ENCODE assay signal across 12 cellular contexts in genomic region chr13:43924549-43925245, GRCh38. TPM values are rescaled to one million over a fixed set of nuclear protein-coding genes. Genes with fewer than 3 reads are reported as not detected.
DNase-seq lines count a peak whose midpoint lies in the region; ATAC-seq and TF ChIP-seq lines count a peak whose summit lies in the region.
"Had no signal": no experiment of that assay in that cellular context is flagged by ENCODE, and none has a peak within 500 bp of the region (broad histone marks: within the 10 kb centered on the region; RNA-seq: fewer than 3 reads in every experiment).

No MANE protein-coding gene starts in this region.

- H3K27me3 Mint-ChIP-seq in stimulated activated naive B cell treated with anti-CD40 and anti-IgM and Interleukin-4, amounts not matched to agents 10 μg/mL and 1 μg/mL and 100 μg/mL, for 72 hours: peaks cover 39 to 43% of the 10 kb centered on the region in 2 donors

- DNase-seq in stimulated activated naive B cell treated with anti-CD40 and anti-IgM and Interleukin-4, amounts not matched to agents 10 μg/mL and 1 μg/mL and 100 μg/mL, for 72 hours: no peak
- DNase-seq in NCI-H1436 treated with DMSO at 0.1 percent for 48 hours (lab: John Stamatoyannopoulos, UW): no peak
- DNase-seq in upper lobe of left lung: no peak
- no peak for DNase-seq in AML-193 (lab: John Stamatoyannopoulos, UW)
- DNase-seq: stimulated activated CD4-positive, alpha-beta T cell treated with anti-CD3 and anti-CD28 coated beads, Interleukin-12 subunit alpha, Interleukin-12 subunit beta, amount 100 ng/mL, for 4 hours; stimulated activated naive CD8-positive, alpha-beta T cell treated with anti-CD3 and anti-CD28 coated beads, Interleukin-15, Interleukin-2, amounts not matched to agents 100 U/mL and 50 U/mL, for 24 hours; T-helper 2 cell had no signal

- TF ChIP-seq CTCF in upper lobe of left lung (IDR thresholded peaks at IDR 0.05): no peak

- H3K4me1 ChIP-seq in upper lobe of left lung: no peaks in the 10 kb centered on the region
- H3K4me1 ChIP-seq: ascending aorta had no signal

- H3K36me3 Mint-ChIP-seq in stimulated activated naive B cell treated with anti-CD40 and anti-IgM and Interleukin-4, amounts not matched to agents 10 μg/mL and 1 μg/mL and 100 μg/mL, for 72 hours: no peaks in the 10 kb centered on the region
- H3K36me3 Mint-ChIP-seq: natural killer cell treated with Interleukin-12 subunit alpha and Interleukin-12 subunit beta and Interleukin-15 and Interleukin-18, amount 100 ng/mL, for 72 hours had no signal

- no peak overlapping the region for H3K4me3 Mint-ChIP-seq in stimulated activated naive B cell treated with anti-CD40 and anti-IgM and Interleukin-4, amounts not matched to agents 10 μg/mL and 1 μg/mL and 100 μg/mL, for 72 hours
- H3K4me3 Mint-ChIP-seq: natural killer cell treated with Interleukin-12 subunit alpha and Interleukin-12 subunit beta and Interleukin-15 and Interleukin-18, amount 100 ng/mL, for 72 hours had no signal

- no peak for TF ChIP-seq POLR2A in upper lobe of left lung (IDR thresholded peaks at IDR 0.05)

- TF ChIP-seq EP300 in upper lobe of left lung (IDR thresholded peaks at IDR 0.05): no peak

- no peaks in the 10 kb centered on the region for H3K27me3 ChIP-seq in upper lobe of left lung
- H3K27me3 ChIP-seq: ascending aorta had no signal

- H3K36me3 ChIP-seq in upper lobe of left lung: no peaks in the 10 kb centered on the region
- H3K36me3 ChIP-seq: ascending aorta had no signal

- ATAC-seq in GM19043 (IDR thresholded peaks at IDR 0.05; ENCODE audit: low read depth, unreplicated experiment): peak; percentile 96
- ATAC-seq in HG02642 (IDR thresholded peaks at IDR 0.05; ENCODE audit: poor library complexity, unreplicated experiment): peak; percentile 63
- peak; percentile 82 for ATAC-seq in HG03460 (IDR thresholded peaks at IDR 0.05; ENCODE audit: unreplicated experiment)
- peak; percentile 91 to 97 for ATAC-seq in stimulated activated naive B cell treated with anti-CD40 and anti-IgM and Interleukin-4, amounts not matched to agents 10 μg/mL and 1 μg/mL and 100 μg/mL, for 72 hours (replicated peaks)
- ATAC-seq in upper lobe of left lung (ENCODE audit: low FRiP score in 2 of 2): no peak
- ATAC-seq: natural killer cell treated with Interleukin-12 subunit alpha and Interleukin-12 subunit beta and Interleukin-15 and Interleukin-18, amount 100 ng/mL, for 72 hours; stimulated activated naive CD8-positive, alpha-beta T cell treated with anti-CD3 and anti-CD28 coated beads, Interleukin-15, Interleukin-2, amounts not matched to agents 100 U/mL and 50 U/mL, for 24 hours had no signal

- WGBS in upper lobe of left lung, 2 donors: 85 to 94% methylated on average over 5 of the region's 5 CpGs

- H3K4me1 Mint-ChIP-seq in stimulated activated naive B cell treated with anti-CD40 and anti-IgM and Interleukin-4, amounts not matched to agents 10 μg/mL and 1 μg/mL and 100 μg/mL, for 72 hours: peaks cover 6 to 12% of the 10 kb centered on the region in 2 donors

- H3K27ac ChIP-seq in upper lobe of left lung: no peak overlapping the region
- H3K27ac ChIP-seq: ascending aorta had no signal

- H3K4me3 ChIP-seq in upper lobe of left lung: no peak overlapping the region
- H3K4me3 ChIP-seq: ascending aorta had no signal

- no peaks in the 10 kb centered on the region for H3K9me3 ChIP-seq in upper lobe of left lung
- H3K9me3 ChIP-seq: ascending aorta had no signal

- no peak overlapping the region for H3K27ac Mint-ChIP-seq in stimulated activated naive B cell treated with anti-CD40 and anti-IgM and Interleukin-4, amounts not matched to agents 10 μg/mL and 1 μg/mL and 100 μg/mL, for 72 hours
- H3K27ac Mint-ChIP-seq: natural killer cell treated with Interleukin-12 subunit alpha and Interleukin-12 subunit beta and Interleukin-15 and Interleukin-18, amount 100 ng/mL, for 72 hours had no signal

- no peaks in the 10 kb centered on the region for H3K9me3 Mint-ChIP-seq in stimulated activated naive B cell treated with anti-CD40 and anti-IgM and Interleukin-4, amounts not matched to agents 10 μg/mL and 1 μg/mL and 100 μg/mL, for 72 hours
- H3K9me3 Mint-ChIP-seq: natural killer cell treated with Interleukin-12 subunit alpha and Interleukin-12 subunit beta and Interleukin-15 and Interleukin-18, amount 100 ng/mL, for 72 hours had no signal

RNA-seq across cellular contexts. Expression of gene LACC1, which starts 45.0 kb away (rescaled TPM):
- 10 to 100 TPM in 4 of 6 donors, 1 to 10 TPM in 2; 1.6 to 18.9 (median 13.8) TPM for total RNA-seq in upper lobe of left lung

RNA-seq across cellular contexts. Expression of gene CCDC122, which starts 45.2 kb away (rescaled TPM):
- 10 to 100 TPM in 1 of 6 donors, 1 to 10 TPM in 5; 3.5 to 52.4 (median 4.4) TPM for total RNA-seq in upper lobe of left lung

Comparison
In these comparisons a context has a peak if more than half of its experiments do, and no peak if none do; other contexts are left out.
1. ATAC-seq: peak in GM19043 (single experiment), HG02642 (single experiment), HG03460 (single experiment) and stimulated activated naive B cell treated with anti-CD40 and anti-IgM and Interleukin-4, amounts not matched to agents 10 μg/mL and 1 μg/mL and 100 μg/mL, for 72 hours (2 of 2); none in upper lobe of left lung (0 of 2).